Comparison of ENCODE assay signal across 9 cellular contexts in genomic region chr2:135311268-135311667, GRCh38.
"Had no signal": no experiment of that assay in that cellular context is flagged by ENCODE, and none has a peak within 500 bp of the region (broad histone marks: within the 10 kb centered on the region; RNA-seq: fewer than 3 reads in every experiment).

No MANE protein-coding gene starts in this region.

- H3K27ac Mint-ChIP-seq: HFFc6 had no signal

- H3K36me3 ChIP-seq: HAP-1 had no signal

- H2AFZ ChIP-seq: GM23248 had no signal

- H3K4me3 Mint-ChIP-seq: HFFc6 had no signal

- ATAC-seq: HCT116, HepG2 had no signal

- H3K9me3 Mint-ChIP-seq: HFFc6 had no signal

- H3K4me3 ChIP-seq: GM23248, HAP-1 had no signal

- H3K9me3 ChIP-seq: HAP-1 had no signal

- FAIRE-seq: HepG2 had no signal

- H3K9ac ChIP-seq: GM23248 had no signal

- H3K27ac ChIP-seq: GM23248, HL-60 had no signal

- DNase-seq: GM23248, GOT3, H7, HFFc6, IMR-90 had no signal
